In genomic region chr6:98832282-98833100, GRCh38 we compare ENCODE assay signal across 8 cellular contexts. TPM values are rescaled to one million over a fixed set of nuclear protein-coding genes. Genes with fewer than 3 reads are reported as not detected.
DNase-seq lines count a peak whose midpoint lies in the region; ATAC-seq and TF ChIP-seq lines count a peak whose summit lies in the region.

No MANE protein-coding gene starts in this region.

- peak overlapping the region; percentile 70 for H3K4me3 Mint-ChIP-seq in activated T-cell treated with anti-CD3 and anti-CD28 coated beads, Interleukin-2, amount 50 U/mL, for 24 hours
- peak overlapping the region; percentile 100 for H3K4me3 Mint-ChIP-seq in neural crest cell

- H3K27me3 Mint-ChIP-seq in activated T-cell treated with anti-CD3 and anti-CD28 coated beads, Interleukin-2, amount 50 U/mL, for 24 hours: peaks cover 89% of the 10 kb centered on the region
- H3K27me3 Mint-ChIP-seq in neural crest cell (ENCODE audit: low read depth): peaks cover 82% of the 10 kb centered on the region

- ATAC-seq in HG02840 (IDR thresholded peaks at IDR 0.05; ENCODE audit: low FRiP score, unreplicated experiment): no peak

- peak overlapping the region; percentile 47 for H3K27ac Mint-ChIP-seq in activated T-cell treated with anti-CD3 and anti-CD28 coated beads, Interleukin-2, amount 50 U/mL, for 24 hours
- peak overlapping the region; percentile 98 for H3K27ac Mint-ChIP-seq in neural crest cell (ENCODE audit: unreplicated experiment)

- H3K9me3 Mint-ChIP-seq in activated T-cell treated with anti-CD3 and anti-CD28 coated beads, Interleukin-2, amount 50 U/mL, for 24 hours: no peaks in the 10 kb centered on the region
- no peaks in the 10 kb centered on the region for H3K9me3 Mint-ChIP-seq in neural crest cell

- H3K36me3 Mint-ChIP-seq in activated T-cell treated with anti-CD3 and anti-CD28 coated beads, Interleukin-2, amount 50 U/mL, for 24 hours (ENCODE audit: low read depth): no peaks in the 10 kb centered on the region
- peaks cover 14% of the 10 kb centered on the region for H3K36me3 Mint-ChIP-seq in neural crest cell (ENCODE audit: low read depth)

- TF ChIP-seq CTCF in neural crest cell (conservative IDR thresholded peaks at IDR 0.05): no peak

- peaks cover 52% of the 10 kb centered on the region for H3K4me1 Mint-ChIP-seq in activated T-cell treated with anti-CD3 and anti-CD28 coated beads, Interleukin-2, amount 50 U/mL, for 24 hours (ENCODE audit: low read depth)
- peaks cover 67% of the 10 kb centered on the region for H3K4me1 Mint-ChIP-seq in neural crest cell

- DNase-seq in activated T-cell treated with anti-CD3 and anti-CD28 coated beads, Interleukin-2, amount 50 U/mL, for 24 hours: peak; percentile 41
- DNase-seq in activated T-cell treated with anti-CD3 and anti-CD28 coated beads for 4 hours (no peak), RPMI7951 (ENCODE audit: low read depth) (peak; percentile 62), fibroblast of gingiva (ENCODE audit: low read depth) (peak; percentile 24), neural crest cell (ENCODE audit: low read depth, low spot score) (no peak), germinal center (ENCODE audit: low spot score) (no peak), mesenteric fat pad (ENCODE audit: low spot score) (no peak)

RNA-seq across cellular contexts. Expression of gene POU3F2, which starts 1.9 kb away (rescaled TPM):
- total RNA-seq in RPMI7951 (2014; rRNA removed; shearing (Covaris generic)): 0.29 and 0.36 TPM in 2 replicates
- total RNA-seq in neural crest cell (111 and 114 TPM in 2 replicates), mesenteric fat pad (not detected)

Comparison
In these comparisons a context has a peak if more than half of its experiments do, and no peak if none do; other contexts are left out.
1. DNase-seq: peak in activated T-cell treated with anti-CD3 and anti-CD28 coated beads, Interleukin-2, amount 50 U/mL, for 24 hours (single experiment), RPMI7951 (single experiment) and fibroblast of gingiva (single experiment); none in activated T-cell treated with anti-CD3 and anti-CD28 coated beads for 4 hours (single experiment), neural crest cell (single experiment), germinal center (single experiment) and mesenteric fat pad (single experiment).
2. RNA of gene POU3F2, which starts 1.9 kb away (total RNA-seq): 111 to 114 TPM in neural crest cell; 0.29 to 0.36 TPM in RPMI7951 and not detected in mesenteric fat pad (single experiment); every median in the first group is over 10 times any median in the second.